Comparison of ENCODE assay signal across 8 cellular contexts in the genomic region with DNA sequence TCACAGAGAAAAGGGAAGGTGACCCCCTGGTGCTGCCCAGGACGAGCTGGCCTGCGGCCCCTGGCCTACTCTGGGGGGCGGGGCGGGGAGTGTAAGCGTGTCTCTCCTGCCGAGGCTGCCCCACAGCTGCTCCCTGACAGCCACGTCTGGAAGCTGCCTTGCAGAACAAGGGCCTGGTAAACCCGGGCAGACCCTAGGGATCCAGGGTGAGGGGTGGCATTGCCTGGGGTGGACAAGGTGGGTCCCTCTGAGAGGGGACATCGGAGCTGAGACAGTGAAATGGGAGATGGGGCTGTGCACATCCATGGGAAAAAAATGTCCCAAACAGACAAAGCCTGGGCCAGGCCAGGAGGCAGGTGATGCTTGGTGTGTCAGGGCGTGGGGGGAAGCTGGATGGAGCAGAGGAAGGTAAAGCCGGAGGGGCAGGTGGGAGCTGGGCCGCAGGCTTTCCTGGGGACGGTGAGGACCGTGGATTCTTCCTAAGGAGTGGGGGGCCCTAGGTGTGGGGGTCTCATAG.
"Had no signal": no experiment of that assay in that cellular context is flagged by ENCODE, and none has a peak within 500 bp of the region (broad histone marks: within the 10 kb centered on the region; RNA-seq: fewer than 3 reads in every experiment).

No MANE protein-coding gene starts in this region.

- DNase-seq: activated CD4-positive, alpha-beta T cell treated with anti-CD3 and anti-CD28 coated beads for 1 hour; activated CD8-positive, alpha-beta T cell treated with anti-CD3 and anti-CD28 coated beads for 36 hours; activated T-cell treated with anti-CD3 and anti-CD28 coated beads for 4 hours; foreskin keratinocyte; mesendoderm; stimulated activated CD4-positive, alpha-beta T cell treated with anti-CD3 and anti-CD28 coated beads, Interleukin-1b, Interleukin-23, amount 100 ng/mL, for 48 hours; stimulated activated naive B cell treated with anti-CD40 and anti-IgM and Interleukin-4, amounts not matched to agents 10 μg/mL and 1 μg/mL and 100 μg/mL, for 72 hours had no signal

- ATAC-seq: activated CD8-positive, alpha-beta T cell treated with anti-CD3 and anti-CD28 coated beads for 36 hours; foreskin keratinocyte; left lung; stimulated activated naive B cell treated with anti-CD40 and anti-IgM and Interleukin-4, amounts not matched to agents 10 μg/mL and 1 μg/mL and 100 μg/mL, for 72 hours had no signal
